In genomic region chr12:131832393-131833231, GRCh38 we compare ENCODE assay signal across 8 cellular contexts. TPM values are rescaled to one million over a fixed set of nuclear protein-coding genes. Genes with fewer than 3 reads are reported as not detected.
DNase-seq lines count a peak whose midpoint lies in the region; ATAC-seq lines count a peak whose summit lies in the region.

No MANE protein-coding gene starts in this region.

- H3K36me3 ChIP-seq in rectal smooth muscle tissue (ENCODE audit: control insufficient read depth, insufficient read depth, low read length) = no peaks in the 10 kb centered on the region

- peak; percentile 31 for DNase-seq in DMS153 treated with DMSO at 0.1 percent for 48 hours (lab: John Stamatoyannopoulos, UW; ENCODE audit: unreplicated experiment)
- DNase-seq in NCI-H2171 treated with DMSO at 0.1 percent for 48 hours (lab: John Stamatoyannopoulos, UW) = peak; percentile 72
- no peak for DNase-seq in KG1 (lab: John Stamatoyannopoulos, UW)

- H3K4me1 ChIP-seq in rectal smooth muscle tissue (ENCODE audit: control insufficient read depth, insufficient read depth, low read length) = peaks cover 5% of the 10 kb centered on the region

- peak overlapping the region; percentile 43 for H3K4me3 ChIP-seq in rectal smooth muscle tissue (ENCODE audit: low read length)

- ATAC-seq in esophagus mucosa (peak; percentile 6), GM21390 (IDR thresholded peaks at IDR 0.05; ENCODE audit: unreplicated experiment) (no peak), GM19328 (IDR thresholded peaks at IDR 0.05; ENCODE audit: unreplicated experiment) (no peak), HG02642 (IDR thresholded peaks at IDR 0.05; ENCODE audit: poor library complexity, unreplicated experiment) (no peak)

- no peak overlapping the region for H3K9ac ChIP-seq in rectal smooth muscle tissue (ENCODE audit: low read length)

- H3K27me3 ChIP-seq in rectal smooth muscle tissue (ENCODE audit: control insufficient read depth, insufficient read depth, low read length) = peaks cover 24% of the 10 kb centered on the region

- H3K27ac ChIP-seq in rectal smooth muscle tissue (ENCODE audit: low read depth, low read length) = no peak overlapping the region

RNA-seq across cellular contexts. Expression of gene MMP17, which starts 4.4 kb away (rescaled TPM):
- 2.2 TPM for total RNA-seq in esophagus mucosa
